Comparison of ENCODE assay signal across 9 cellular contexts in the genomic region with DNA sequence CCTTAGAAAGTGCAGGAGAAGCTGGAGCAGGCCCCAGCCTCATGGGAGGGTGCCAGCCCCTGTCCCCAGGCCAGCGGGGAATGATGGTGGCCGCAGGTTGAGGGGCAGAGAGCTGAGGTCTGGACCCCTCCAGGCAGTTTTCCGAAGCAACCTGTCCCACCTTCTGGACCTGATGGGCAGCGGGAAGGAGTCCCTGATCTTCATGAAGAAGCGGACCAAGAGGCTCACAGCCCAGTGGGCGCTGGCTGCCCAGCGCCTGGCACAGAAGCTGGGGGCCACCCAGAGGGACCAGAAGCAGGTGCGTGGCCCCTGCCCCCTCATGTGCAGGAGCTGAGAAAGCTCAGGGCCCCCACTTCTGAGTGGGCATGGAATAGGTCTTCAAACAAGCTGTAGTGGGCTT.
"Had no signal": no experiment of that assay in that cellular context is flagged by ENCODE, and none has a peak within 500 bp of the region (broad histone marks: within the 10 kb centered on the region; RNA-seq: fewer than 3 reads in every experiment).

No MANE protein-coding gene starts in this region.

- H3K27ac ChIP-seq: GM23248 had no signal

- H3K9ac ChIP-seq: GM23248 had no signal

- H3K4me1 ChIP-seq: HAP-1 had no signal

- FAIRE-seq: H1, H54 had no signal

- H3K36me3 ChIP-seq: HAP-1 had no signal

- DNase-seq: GM23248, GOT3, H9, HCEC 1CT, HFFc6 had no signal

- H3K9me3 ChIP-seq: HAP-1 had no signal

- H3K4me3 ChIP-seq: GM23248, GM23338, HAP-1 had no signal
